Comparison of ENCODE assay signal across 21 cellular contexts in the genomic region with DNA sequence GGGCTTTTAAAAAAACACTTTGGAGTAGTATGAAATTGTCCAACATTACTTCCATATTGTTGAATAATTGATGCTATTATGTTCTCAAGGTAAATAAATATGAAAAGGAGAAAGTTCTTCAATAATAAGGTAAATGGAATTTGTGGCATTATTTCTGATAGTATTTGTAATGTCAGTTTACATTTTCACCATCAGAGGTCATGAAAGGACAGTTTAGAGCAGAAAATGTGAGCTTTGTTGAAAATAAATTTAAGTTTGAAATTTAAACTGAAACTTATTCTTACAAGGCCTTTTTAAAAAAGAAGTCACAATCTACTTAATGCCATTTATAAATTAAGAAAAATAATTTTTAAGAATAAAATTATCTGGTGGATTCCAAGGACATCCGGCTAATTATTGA. TPM values are rescaled to one million over a fixed set of nuclear protein-coding genes. Genes with fewer than 3 reads are reported as not detected.
A peak's percentile ranks its signal among the peaks of the same experiment; 100 is the strongest.
DNase-seq lines count a peak whose midpoint lies in the region; ATAC-seq and TF ChIP-seq lines count a peak whose summit lies in the region.
"Had no signal": no experiment of that assay in that cellular context is flagged by ENCODE, and none has a peak within 500 bp of the region (broad histone marks: within the 10 kb centered on the region; RNA-seq: fewer than 3 reads in every experiment).

No MANE protein-coding gene starts in this region.

- H3K9me2 ChIP-seq in GM23338 (ENCODE audit: insufficient read depth): no peaks in the 10 kb centered on the region

- POLR2A ChIA-PET in MCF 10A (lab: Yijun Ruan, JAX): no interaction called here

- CTCF ChIA-PET in MCF 10A (lab: Yijun Ruan, JAX) (interaction anchor here (0.7 to 3.6 kb wide), 5 partner anchors 16 to 1080 kb away, joined by 3 to 15 read pairs (median 7); a partner anchor contains a TSS), mammary epithelial cell (lab: Charles Lee; ENCODE audit: low non-redundant PET) (interaction anchor here (0.6 kb wide), 2 partner anchors 12 to 876 kb away, joined by 3 read pairs; no protein-coding TSS in a partner anchor)

- no TSS peak for BruUV-seq in MCF 10A (replicated peaks; lab: Mats Ljungman, UMichigan)
- BruUV-seq in mammary epithelial cell (replicated peaks; lab: Mats Ljungman, UMichigan): no TSS peak

- H3K4me1 Mint-ChIP-seq in MCF 10A (ENCODE audit: insufficient read depth, unreplicated experiment) (no peaks in the 10 kb centered on the region), type B pancreatic cell (ENCODE audit: unreplicated experiment) (no peaks in the 10 kb centered on the region), GM23338 (no peaks in the 10 kb centered on the region)

- H3K4me1 ChIP-seq in mammary epithelial cell (ENCODE audit: insufficient read depth, low read length): no peaks in the 10 kb centered on the region
- H3K4me1 ChIP-seq in OCI-LY3 (ENCODE audit: low read length): peaks cover 21% of the 10 kb centered on the region
- H3K4me1 ChIP-seq in foreskin keratinocyte: no peaks in the 10 kb centered on the region
- no peaks in the 10 kb centered on the region for H3K4me1 ChIP-seq in GM23338 (ENCODE audit: insufficient read depth)
- H3K4me1 ChIP-seq: ascending aorta, Caco-2, left ventricle myocardium inferior, pancreas, sigmoid colon, upper lobe of right lung had no signal

- no peaks in the 10 kb centered on the region for H3F3A ChIP-seq in GM23338 (replicated peaks; ENCODE audit: low read depth)

- H3K36me3 Mint-ChIP-seq in MCF 10A (ENCODE audit: insufficient read depth, unreplicated experiment): no peaks in the 10 kb centered on the region
- no peaks in the 10 kb centered on the region for H3K36me3 Mint-ChIP-seq in type B pancreatic cell
- no peaks in the 10 kb centered on the region for H3K36me3 Mint-ChIP-seq in GM23338 (ENCODE audit: low read depth)

- no peaks in the 10 kb centered on the region for H3K9me3 Mint-ChIP-seq in MCF 10A (ENCODE audit: unreplicated experiment)
- no peaks in the 10 kb centered on the region for H3K9me3 Mint-ChIP-seq in type B pancreatic cell
- peaks cover 6% of the 10 kb centered on the region; the same call in 1 of the 3 replicates for H3K9me3 Mint-ChIP-seq in GM23338

- H3K4me3 ChIP-seq in mammary epithelial cell (replicated peaks in 1 of 3; ENCODE audit: insufficient read depth in 1 of 3, low read depth in 2 of 3, low read length in 3 of 3): no peak overlapping the region
- H3K4me3 ChIP-seq in OCI-LY3 (ENCODE audit: low read length): no peak overlapping the region
- no peak overlapping the region for H3K4me3 ChIP-seq in GM23338
- H3K4me3 ChIP-seq in H7 (ENCODE audit: insufficient read depth, low read depth, low read length): no peak overlapping the region
- H3K4me3 ChIP-seq: ascending aorta, coronary artery, left ventricle myocardium inferior, pancreas, sigmoid colon, upper lobe of right lung had no signal

- dilution Hi-C loops in mammary epithelial cell (cut with HindIII; ENCODE audit: low sequenced_read_pairs): no loop called here

- peak; percentile 27 for TF ChIP-seq CTCF in MCF 10A (IDR thresholded peaks at IDR 0.05; ENCODE audit: unreplicated experiment)
- no peak for TF ChIP-seq CTCF in mammary epithelial cell (conservative IDR thresholded peaks at IDR 0.05 in 1 of 2, IDR thresholded peaks at IDR 0.05 in 1 of 2; ENCODE audit: extremely low read depth in 1 of 2, insufficient read depth in 1 of 2, low read depth in 1 of 2, low read length in 2 of 2)
- TF ChIP-seq CTCF in OCI-LY3 (IDR thresholded peaks at IDR 0.05; ENCODE audit: low read depth, low read length): peak; percentile 49
- TF ChIP-seq CTCF in foreskin keratinocyte (conservative IDR thresholded peaks at IDR 0.05): peak; percentile 15
- peak; percentile 45 for TF ChIP-seq CTCF in type B pancreatic cell (conservative IDR thresholded peaks at IDR 0.05)
- peak in 1 of 2 experiments; percentile 38; a peak in 3 of 4 replicates for TF ChIP-seq CTCF in GM23338 (conservative IDR thresholded peaks at IDR 0.05; ENCODE audit: low read depth in 2 of 2)

- ATAC-seq in foreskin keratinocyte (no peak), GM23338 (no peak)
- ATAC-seq: pancreas, upper lobe of right lung had no signal

- 100% methylated on average over 1 of the region's 1 CpG for WGBS in mammary epithelial cell (ENCODE audit: low coverage, missing lambda C conversion rate)

- no peak overlapping the region for H3K27ac ChIP-seq in mammary epithelial cell (ENCODE audit: insufficient read depth, low read depth, low read length)
- no peak overlapping the region for H3K27ac ChIP-seq in OCI-LY3 (ENCODE audit: low read length)
- H3K27ac ChIP-seq in foreskin keratinocyte: no peak overlapping the region
- H3K27ac ChIP-seq in GM23338 (ENCODE audit: low read depth): no peak overlapping the region
- H3K27ac ChIP-seq: ascending aorta, coronary artery, left ventricle myocardium inferior, pancreas, sigmoid colon, upper lobe of right lung had no signal

- H4K20me1 ChIP-seq in mammary epithelial cell (ENCODE audit: insufficient read depth, low read length) (no peaks in the 10 kb centered on the region), OCI-LY3 (ENCODE audit: insufficient read depth, low read length) (no peaks in the 10 kb centered on the region), GM23338 (replicated peaks; ENCODE audit: insufficient read depth) (no peaks in the 10 kb centered on the region)

- H3K9ac ChIP-seq in mammary epithelial cell (ENCODE audit: insufficient read depth, low read length) (no peak overlapping the region), OCI-LY3 (ENCODE audit: low read length) (no peak overlapping the region)

- no peak overlapping the region for H2AFZ ChIP-seq in mammary epithelial cell (ENCODE audit: low read depth, low read length)
- no peak overlapping the region for H2AFZ ChIP-seq in OCI-LY3 (ENCODE audit: low read depth, low read length)
- H2AFZ ChIP-seq in GM23338: no peak overlapping the region

- no peak for DNase-seq in MCF 10A (ENCODE audit: unreplicated experiment)
- DNase-seq in mammary epithelial cell: no peak
- no peak for DNase-seq in foreskin keratinocyte
- DNase-seq in type B pancreatic cell (ENCODE audit: extremely low spot score, unreplicated experiment): no peak
- DNase-seq in A172 (ENCODE audit: low spot score): no peak
- no peak for DNase-seq in GM23338 (ENCODE audit: low spot score)
- DNase-seq in H7: no peak
- DNase-seq: activated CD4-positive, alpha-beta T cell treated with anti-CD3 and anti-CD28 coated beads, Interleukin-2, amount 50 U/mL, for 48 hours; activated naive CD4-positive, alpha-beta T cell treated with anti-CD3 and anti-CD28 coated beads, Interleukin-2, amount 50 U/mL, for 16 hours; AML-193; Caco-2; left ventricle myocardium inferior; NCI-H187; pancreas; SHP77; sigmoid colon; stimulated activated CD4-positive, alpha-beta T cell treated with anti-CD3 and anti-CD28 coated beads, Interleukin-1b, Interleukin-23, amount 100 ng/mL, for 48 hours; upper lobe of right lung had no signal

- H3K4me3 Mint-ChIP-seq in MCF 10A (ENCODE audit: unreplicated experiment) (no peak overlapping the region), type B pancreatic cell (no peak overlapping the region), GM23338 (no peak overlapping the region)

- H3K36me3 ChIP-seq in mammary epithelial cell (ENCODE audit: insufficient read depth, low read length) (no peaks in the 10 kb centered on the region), OCI-LY3 (replicated peaks; ENCODE audit: low read depth, low read length) (no peaks in the 10 kb centered on the region), GM23338 (ENCODE audit: insufficient read depth) (no peaks in the 10 kb centered on the region), H7 (replicated peaks; ENCODE audit: control insufficient read depth, insufficient read depth, low read length) (no peaks in the 10 kb centered on the region)
- H3K36me3 ChIP-seq: ascending aorta, left ventricle myocardium inferior, pancreas, sigmoid colon, upper lobe of right lung had no signal

- no peak overlapping the region for H3K27ac Mint-ChIP-seq in MCF 10A (ENCODE audit: low read depth, unreplicated experiment)
- H3K27ac Mint-ChIP-seq in type B pancreatic cell: no peak overlapping the region
- no peak overlapping the region for H3K27ac Mint-ChIP-seq in GM23338

- in situ Hi-C loops in mammary epithelial cell (cut with MboI; ENCODE audit: low sequenced_read_pairs in 2 of 2): loop anchor here in 1 of 2 donors (25.0 kb wide), 1 partner anchor 631 kb away; no protein-coding TSS in a partner anchor

- H3K4me2 ChIP-seq in mammary epithelial cell (ENCODE audit: insufficient read depth, low read depth, low read length): no peak overlapping the region
- H3K4me2 ChIP-seq in OCI-LY3 (ENCODE audit: low read length): peak overlapping the region; percentile 49
- H3K4me2 ChIP-seq in GM23338: no peak overlapping the region

- H3K9me3 ChIP-seq in mammary epithelial cell (replicated peaks; ENCODE audit: insufficient read depth, low read length): no peaks in the 10 kb centered on the region
- no peaks in the 10 kb centered on the region for H3K9me3 ChIP-seq in OCI-LY3 (ENCODE audit: insufficient read depth, low read length)
- H3K9me3 ChIP-seq: ascending aorta, Caco-2, pancreas, sigmoid colon, upper lobe of right lung had no signal

- H3K27me3 ChIP-seq in mammary epithelial cell (ENCODE audit: insufficient read depth, low read length) (no peaks in the 10 kb centered on the region), OCI-LY3 (ENCODE audit: low read depth, low read length) (no peaks in the 10 kb centered on the region), foreskin keratinocyte (no peaks in the 10 kb centered on the region), GM23338 (ENCODE audit: insufficient read depth) (no peaks in the 10 kb centered on the region), H7 (ENCODE audit: control insufficient read depth, insufficient read depth, low read length) (no peaks in the 10 kb centered on the region)
- H3K27me3 ChIP-seq: ascending aorta, pancreas, sigmoid colon had no signal

- H3K27me3 Mint-ChIP-seq in MCF 10A (ENCODE audit: insufficient read depth, unreplicated experiment) (no peaks in the 10 kb centered on the region), type B pancreatic cell (peaks cover 9% of the 10 kb centered on the region), GM23338 (ENCODE audit: insufficient read depth, low read depth, poor library complexity) (peaks cover 2% of the 10 kb centered on the region)

- intact Hi-C loops in MCF 10A (cut with micrococcal nuclease) (loop anchor here (1.0 to 2.0 kb wide), 5 partner anchors 179 to 1080 kb away; no protein-coding TSS in a partner anchor), mammary epithelial cell (cut with micrococcal nuclease) (no loop called here)

- no peaks in the 10 kb centered on the region for H3K79me2 ChIP-seq in mammary epithelial cell (ENCODE audit: insufficient read depth, low read length)
- H3K79me2 ChIP-seq in OCI-LY3 (ENCODE audit: low read length): no peaks in the 10 kb centered on the region
- H3K79me2 ChIP-seq in GM23338 (replicated peaks; ENCODE audit: insufficient read depth): no peaks in the 10 kb centered on the region

RNA-seq across cellular contexts. Expression of a gene that starts 15.8 kb away (rescaled TPM):
- 2.4 and 2.9 TPM in 2 replicates for total RNA-seq in MCF 10A (2022)
- total RNA-seq in mammary epithelial cell: 1 to 10 TPM; 4.3 to 5.0 TPM
- 1.2 TPM for polyA plus RNA-seq in mammary epithelial cell
- polyA minus RNA-seq in mammary epithelial cell: 0.10 TPM
- 4.8 and 5.2 TPM in 2 replicates for total RNA-seq in foreskin keratinocyte
- 2.0 and 2.1 TPM in 2 replicates for polyA plus RNA-seq in foreskin keratinocyte
- total RNA-seq in type B pancreatic cell (ENCODE audit: low replicate concordance): 13.7 and 17.2 TPM in 2 replicates
- 8.0 and 19.5 TPM in 2 replicates for total RNA-seq in A172 (2014; rRNA removed; shearing (Covaris generic))
- total RNA-seq in GM23338 (2014; rRNA removed; shearing (Covaris generic)): 9.2 and 12.4 TPM in 2 replicates
- polyA plus RNA-seq in GM23338 (2016; fragmentation: Nextera tagmentation; extraction: Ambion mirVana): 9.2 and 15.4 TPM in 2 replicates
- total RNA-seq in H7 (2014; rRNA removed; shearing (Covaris generic)): 3.3 and 6.2 TPM in 2 replicates

Comparison
In these comparisons a context has a peak if more than half of its experiments do, and no peak if none do; other contexts are left out.
1. CTCF ChIP-seq: peak in MCF 10A (single experiment), OCI-LY3 (single experiment), foreskin keratinocyte (single experiment) and type B pancreatic cell (single experiment); none in mammary epithelial cell (0 of 2).